Comparison of ENCODE assay signal across 1 cellular context in the genomic region with DNA sequence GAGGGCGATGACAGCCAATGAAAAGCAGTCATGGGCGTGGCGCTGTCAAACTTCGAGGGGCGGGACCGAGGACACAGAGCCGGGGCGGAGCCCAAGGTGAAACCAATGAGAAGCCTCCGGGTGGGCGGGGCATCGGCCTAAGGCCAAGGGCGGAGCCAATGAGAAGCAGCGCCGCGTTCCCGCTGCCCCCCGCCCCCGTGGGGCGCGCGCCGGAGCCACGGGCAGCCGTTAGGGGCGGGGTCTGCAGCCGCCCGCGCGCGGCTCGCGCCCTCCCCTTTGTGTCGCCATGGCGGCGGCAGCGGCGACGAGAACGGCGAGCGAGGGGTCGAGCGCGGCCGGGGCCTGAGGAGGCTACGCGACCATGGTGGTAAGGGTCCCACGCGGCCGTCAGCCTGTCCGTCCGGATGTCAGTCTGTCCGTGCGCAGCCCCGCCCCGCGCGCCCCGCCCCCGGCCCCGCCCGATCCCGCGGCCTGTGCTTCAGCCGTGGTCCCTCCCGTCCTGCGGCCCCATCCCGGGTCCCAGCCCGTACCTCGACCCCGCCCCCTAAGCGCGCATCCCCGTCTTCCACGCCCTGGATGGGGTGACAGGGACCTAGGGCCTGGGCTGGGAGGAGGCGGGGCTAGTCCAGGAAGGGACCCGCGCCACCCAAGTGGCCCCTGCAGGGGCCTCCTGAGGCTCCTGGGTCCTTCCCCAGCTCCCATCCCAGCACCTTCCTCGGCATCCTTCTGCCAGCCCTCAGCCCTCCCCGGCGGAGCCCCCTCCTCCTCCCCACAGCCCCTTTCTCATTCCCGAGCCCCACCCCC.
A peak's percentile ranks its signal among the peaks of the same experiment; 100 is the strongest.
TF ChIP-seq lines count a peak whose summit lies in the region.

A gene with protein sequence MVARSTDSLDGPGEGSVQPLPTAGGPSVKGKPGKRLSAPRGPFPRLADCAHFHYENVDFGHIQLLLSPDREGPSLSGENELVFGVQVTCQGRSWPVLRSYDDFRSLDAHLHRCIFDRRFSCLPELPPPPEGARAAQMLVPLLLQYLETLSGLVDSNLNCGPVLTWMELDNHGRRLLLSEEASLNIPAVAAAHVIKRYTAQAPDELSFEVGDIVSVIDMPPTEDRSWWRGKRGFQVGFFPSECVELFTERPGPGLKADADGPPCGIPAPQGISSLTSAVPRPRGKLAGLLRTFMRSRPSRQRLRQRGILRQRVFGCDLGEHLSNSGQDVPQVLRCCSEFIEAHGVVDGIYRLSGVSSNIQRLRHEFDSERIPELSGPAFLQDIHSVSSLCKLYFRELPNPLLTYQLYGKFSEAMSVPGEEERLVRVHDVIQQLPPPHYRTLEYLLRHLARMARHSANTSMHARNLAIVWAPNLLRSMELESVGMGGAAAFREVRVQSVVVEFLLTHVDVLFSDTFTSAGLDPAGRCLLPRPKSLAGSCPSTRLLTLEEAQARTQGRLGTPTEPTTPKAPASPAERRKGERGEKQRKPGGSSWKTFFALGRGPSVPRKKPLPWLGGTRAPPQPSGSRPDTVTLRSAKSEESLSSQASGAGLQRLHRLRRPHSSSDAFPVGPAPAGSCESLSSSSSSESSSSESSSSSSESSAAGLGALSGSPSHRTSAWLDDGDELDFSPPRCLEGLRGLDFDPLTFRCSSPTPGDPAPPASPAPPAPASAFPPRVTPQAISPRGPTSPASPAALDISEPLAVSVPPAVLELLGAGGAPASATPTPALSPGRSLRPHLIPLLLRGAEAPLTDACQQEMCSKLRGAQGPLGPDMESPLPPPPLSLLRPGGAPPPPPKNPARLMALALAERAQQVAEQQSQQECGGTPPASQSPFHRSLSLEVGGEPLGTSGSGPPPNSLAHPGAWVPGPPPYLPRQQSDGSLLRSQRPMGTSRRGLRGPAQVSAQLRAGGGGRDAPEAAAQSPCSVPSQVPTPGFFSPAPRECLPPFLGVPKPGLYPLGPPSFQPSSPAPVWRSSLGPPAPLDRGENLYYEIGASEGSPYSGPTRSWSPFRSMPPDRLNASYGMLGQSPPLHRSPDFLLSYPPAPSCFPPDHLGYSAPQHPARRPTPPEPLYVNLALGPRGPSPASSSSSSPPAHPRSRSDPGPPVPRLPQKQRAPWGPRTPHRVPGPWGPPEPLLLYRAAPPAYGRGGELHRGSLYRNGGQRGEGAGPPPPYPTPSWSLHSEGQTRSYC (plus strand): TSS at position 267 of the 804 bp plus-strand sequence. CDS start 95 bp downstream, at position 362.

TF ChIP-seq in K562, 482 proteins besides CTCF, POLR2A, EP300 and RAD21 (continued from another document and continues in another):
- TF ChIP-seq EWSR1 (IDR thresholded peaks at IDR 0.05; ENCODE audit: borderline replicate concordance, low read depth, partially characterized antibody) (no peak), BRF1 (IDR thresholded peaks at IDR 0.05; ENCODE audit: borderline replicate concordance, extremely low read depth, insufficient read length) (no peak), NCOA2 (IDR thresholded peaks at IDR 0.05; ENCODE audit: partially characterized antibody in 2 of 2) (no peak), PHF20 (IDR thresholded peaks at IDR 0.05; ENCODE audit: partially characterized antibody) (no peak), NFE2 (IDR thresholded peaks at IDR 0.05; ENCODE audit: low read depth) (no peak), ZNF134 (CRISPR knock-in tag; conservative IDR thresholded peaks at IDR 0.05) (no peak), ZNF518B (CRISPR knock-in tag; IDR thresholded peaks at IDR 0.05) (no peak), HMG20B (CRISPR knock-in tag; IDR thresholded peaks at IDR 0.05) (no peak), TFAP4 (CRISPR knock-in tag; IDR thresholded peaks at IDR 0.05; ENCODE audit: borderline replicate concordance) (peak; percentile 32; the same call in 1 of the 2 replicates), MECOM (CRISPR knock-in tag; IDR thresholded peaks at IDR 0.05) (peak; percentile 95), REST (CRISPR knock-in tag; IDR thresholded peaks at IDR 0.05; ENCODE audit: low read depth) (peak; percentile 42; the same call in 1 of the 2 replicates), ZNF79 (CRISPR knock-in tag; IDR thresholded peaks at IDR 0.05; ENCODE audit: low read depth) (no peak), NCOA6 (IDR thresholded peaks at IDR 0.05) (no peak), BCL6 (CRISPR knock-in tag; IDR thresholded peaks at IDR 0.05) (no peak), ZFPM2 (CRISPR knock-in tag; IDR thresholded peaks at IDR 0.05) (no peak), ZNF263 (CRISPR knock-in tag; IDR thresholded peaks at IDR 0.05; ENCODE audit: borderline replicate concordance) (no peak), KLF13 (tag; IDR thresholded peaks at IDR 0.05; ENCODE audit: borderline replicate concordance, low read depth) (peak; percentile 59; the same call in 1 of the 2 replicates), PTTG1 (tag; IDR thresholded peaks at IDR 0.05; ENCODE audit: low read depth) (no peak), TSHZ1 (CRISPR knock-in tag; IDR thresholded peaks at IDR 0.05) (no peak), HNRNPK (IDR thresholded peaks at IDR 0.05; ENCODE audit: low read depth, low read length, poor library complexity, severe bottlenecking) (no peak), ZNF184 (CRISPR knock-in tag; IDR thresholded peaks at IDR 0.05) (no peak), FOXP1 (CRISPR knock-in tag; IDR thresholded peaks at IDR 0.05) (no peak), DMBX1 (CRISPR knock-in tag; IDR thresholded peaks at IDR 0.05; ENCODE audit: borderline replicate concordance) (no peak), ZNF780A (CRISPR knock-in tag; IDR thresholded peaks at IDR 0.05) (no peak), PTRF (tag; IDR thresholded peaks at IDR 0.05) (no peak), C11orf30 (IDR thresholded peaks at IDR 0.05; ENCODE audit: low read depth) (no peak), PHTF2 (CRISPR knock-in tag; IDR thresholded peaks at IDR 0.05) (no peak), MEIS2 (IDR thresholded peaks at IDR 0.05; ENCODE audit: partially characterized antibody) (peak; percentile 78)
- TF ChIP-seq, protein P1, sequence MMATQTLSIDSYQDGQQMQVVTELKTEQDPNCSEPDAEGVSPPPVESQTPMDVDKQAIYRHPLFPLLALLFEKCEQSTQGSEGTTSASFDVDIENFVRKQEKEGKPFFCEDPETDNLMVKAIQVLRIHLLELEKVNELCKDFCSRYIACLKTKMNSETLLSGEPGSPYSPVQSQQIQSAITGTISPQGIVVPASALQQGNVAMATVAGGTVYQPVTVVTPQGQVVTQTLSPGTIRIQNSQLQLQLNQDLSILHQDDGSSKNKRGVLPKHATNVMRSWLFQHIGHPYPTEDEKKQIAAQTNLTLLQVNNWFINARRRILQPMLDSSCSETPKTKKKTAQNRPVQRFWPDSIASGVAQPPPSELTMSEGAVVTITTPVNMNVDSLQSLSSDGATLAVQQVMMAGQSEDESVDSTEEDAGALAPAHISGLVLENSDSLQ (IDR thresholded peaks at IDR 0.05), result peak; percentile 86
- TF ChIP-seq, protein P2, sequence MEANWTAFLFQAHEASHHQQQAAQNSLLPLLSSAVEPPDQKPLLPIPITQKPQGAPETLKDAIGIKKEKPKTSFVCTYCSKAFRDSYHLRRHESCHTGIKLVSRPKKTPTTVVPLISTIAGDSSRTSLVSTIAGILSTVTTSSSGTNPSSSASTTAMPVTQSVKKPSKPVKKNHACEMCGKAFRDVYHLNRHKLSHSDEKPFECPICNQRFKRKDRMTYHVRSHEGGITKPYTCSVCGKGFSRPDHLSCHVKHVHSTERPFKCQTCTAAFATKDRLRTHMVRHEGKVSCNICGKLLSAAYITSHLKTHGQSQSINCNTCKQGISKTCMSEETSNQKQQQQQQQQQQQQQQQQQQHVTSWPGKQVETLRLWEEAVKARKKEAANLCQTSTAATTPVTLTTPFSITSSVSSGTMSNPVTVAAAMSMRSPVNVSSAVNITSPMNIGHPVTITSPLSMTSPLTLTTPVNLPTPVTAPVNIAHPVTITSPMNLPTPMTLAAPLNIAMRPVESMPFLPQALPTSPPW (CRISPR knock-in tag; IDR thresholded peaks at IDR 0.05), result peak; percentile 94
- TF ChIP-seq, protein P3, sequence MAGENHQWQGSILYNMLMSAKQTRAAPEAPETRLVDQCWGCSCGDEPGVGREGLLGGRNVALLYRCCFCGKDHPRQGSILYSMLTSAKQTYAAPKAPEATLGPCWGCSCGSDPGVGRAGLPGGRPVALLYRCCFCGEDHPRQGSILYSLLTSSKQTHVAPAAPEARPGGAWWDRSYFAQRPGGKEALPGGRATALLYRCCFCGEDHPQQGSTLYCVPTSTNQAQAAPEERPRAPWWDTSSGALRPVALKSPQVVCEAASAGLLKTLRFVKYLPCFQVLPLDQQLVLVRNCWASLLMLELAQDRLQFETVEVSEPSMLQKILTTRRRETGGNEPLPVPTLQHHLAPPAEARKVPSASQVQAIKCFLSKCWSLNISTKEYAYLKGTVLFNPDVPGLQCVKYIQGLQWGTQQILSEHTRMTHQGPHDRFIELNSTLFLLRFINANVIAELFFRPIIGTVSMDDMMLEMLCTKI (IDR thresholded peaks at IDR 0.05; ENCODE audit: partially characterized antibody), result no peak
